Comparison of ENCODE assay signal across 21 cellular contexts in genomic region chr3:120495809-120496208, GRCh38. TPM values are rescaled to one million over a fixed set of nuclear protein-coding genes. Genes with fewer than 3 reads are reported as not detected.
A peak's percentile ranks its signal among the peaks of the same experiment; 100 is the strongest.
DNase-seq lines count a peak whose midpoint lies in the region; ATAC-seq, FAIRE-seq and TF ChIP-seq lines count a peak whose summit lies in the region.
"Had no signal": no experiment of that assay in that cellular context is flagged by ENCODE, and none has a peak within 500 bp of the region (broad histone marks: within the 10 kb centered on the region; RNA-seq: fewer than 3 reads in every experiment).

No MANE protein-coding gene starts in this region.

- H3K23ac ChIP-seq in H1 (ENCODE audit: insufficient read length) = no peak overlapping the region

- CTCF ChIA-PET in AG04450 (lab: Charles Lee) (interaction anchor here (1.2 kb wide), 1 partner anchor 78 kb away, joined by 4 read pairs; no protein-coding TSS in a partner anchor), H1 (lab: Charles Lee; ENCODE audit: partially characterized antibody) (interaction anchor here (1.5 kb wide), 1 partner anchor 8 kb away, joined by 3 read pairs; no protein-coding TSS in a partner anchor)

- no peak for DNase-seq in AG04450 (ENCODE audit: low read depth, low spot score)
- DNase-seq in Kasumi-1 (lab: John Stamatoyannopoulos, UW) = peak; percentile 72
- no peak for DNase-seq in H1 (ENCODE audit: low read depth in 1 of 2, low spot score in 2 of 2)
- DNase-seq in osteoblast (ENCODE audit: insufficient read length, low spot score, missing footprints) = no peak
- no peak for DNase-seq in HuH-7.5 (ENCODE audit: low spot score)
- no peak for DNase-seq in thyroid gland
- no peak for DNase-seq in stimulated activated naive CD8-positive, alpha-beta T cell treated with anti-CD3 and anti-CD28 coated beads, Interleukin-15, Interleukin-2, amounts not matched to agents 100 U/mL and 50 U/mL, for 24 hours
- DNase-seq in stimulated activated CD8-positive, alpha-beta memory T cell treated with anti-CD3 and anti-CD28 coated beads, Interleukin-4, amount 100 ng/mL, for 48 hours = no peak
- DNase-seq: activated CD4-positive, CD25-positive, alpha-beta regulatory T cell; activated CD8-positive, alpha-beta memory T cell treated with anti-CD3 and anti-CD28 coated beads for 24 hours; activated T-cell treated with anti-CD3 and anti-CD28 coated beads, Interleukin-2, amount 50 U/mL, for 72 hours; body of pancreas; CD4-positive, alpha-beta T cell; erythroblast; glutamatergic neuron; immature natural killer cell; natural killer cell; NCI-H1694; stimulated activated CD4-positive, alpha-beta T cell treated with anti-CD3 and anti-CD28 coated beads, Interleukin-12 subunit alpha, Interleukin-12 subunit beta, amount 100 ng/mL, for 4 hours had no signal

- intact Hi-C loops in thyroid gland (cut with DNase I) = no loop called here

- FAIRE-seq in H1 (lab: Jason Lieb, UNC) = no peak

- no peaks in the 10 kb centered on the region for H3K27me3 ChIP-seq in AG04450 (ENCODE audit: control insufficient read depth, insufficient read depth, low read length)
- no peaks in the 10 kb centered on the region for H3K27me3 ChIP-seq in H1 (replicated peaks in 1 of 4; ENCODE audit: control insufficient read depth in 3 of 4, extremely low read depth in 1 of 4, insufficient read depth in 3 of 4, low read length in 3 of 4)
- H3K27me3 ChIP-seq in osteoblast (ENCODE audit: insufficient read depth, low read length) = no peaks in the 10 kb centered on the region
- no peaks in the 10 kb centered on the region for H3K27me3 ChIP-seq in thyroid gland
- H3K27me3 ChIP-seq: body of pancreas, tibial nerve had no signal

- H2BK15ac ChIP-seq in H1 (ENCODE audit: low read length) = no peak overlapping the region

- no peak overlapping the region for H2BK120ac ChIP-seq in H1 (replicated peaks; ENCODE audit: low read depth, low read length)

- peaks cover 6 to 9% (median 7%) of the 10 kb centered on the region in 4 experiments; a peak in 6 of 7 replicates for H3K4me1 ChIP-seq in H1 (replicated peaks in 1 of 4; ENCODE audit: control insufficient read depth in 3 of 4, insufficient read depth in 4 of 4, low read length in 3 of 4)
- peaks cover 41% of the 10 kb centered on the region for H3K4me1 ChIP-seq in osteoblast (ENCODE audit: insufficient read depth, low read length)
- peaks cover 0 to 5% of the 10 kb centered on the region in 2 donors for H3K4me1 ChIP-seq in thyroid gland
- H3K4me1 ChIP-seq: body of pancreas, prostate gland had no signal

- H4K5ac ChIP-seq in H1 (ENCODE audit: insufficient read length, low read depth, low read length) = no peak overlapping the region

- H4K8ac ChIP-seq in H1 (ENCODE audit: extremely low read depth, insufficient read depth, low read length) = no peak overlapping the region

- H3K9ac ChIP-seq in H1 (replicated peaks in 1 of 4; ENCODE audit: extremely low read depth in 1 of 4, low read depth in 3 of 4, low read length in 3 of 4) = no peak overlapping the region

- no peak for TF ChIP-seq EP300 in H1 (IDR thresholded peaks at IDR 0.05; ENCODE audit: borderline replicate concordance in 1 of 2, low read depth in 2 of 2, low read length in 2 of 2)

- peak overlapping the region; percentile 86; the same call in 1 of the 2 replicates for H2AFZ ChIP-seq in H1 (ENCODE audit: low read length)
- no peak overlapping the region for H2AFZ ChIP-seq in osteoblast (ENCODE audit: low read length)

- no peaks in the 10 kb centered on the region; the same call in 1 of the 2 replicates for H3K23me2 ChIP-seq in H1 (ENCODE audit: low read depth, low read length)

- no peak overlapping the region for H2BK12ac ChIP-seq in H1 (ENCODE audit: low read depth, low read length)

- TF ChIP-seq CTCF in AG04450 (IDR thresholded peaks at IDR 0.05; ENCODE audit: low read depth, low read length) (no peak), H1 (IDR thresholded peaks at IDR 0.05; ENCODE audit: control extremely low read depth in 1 of 3, insufficient read depth in 1 of 3, low read depth in 1 of 3, low read length in 3 of 3) (no peak), osteoblast (IDR thresholded peaks at IDR 0.05; ENCODE audit: extremely low read depth, low read depth, low read length) (no peak), thyroid gland (IDR thresholded peaks at IDR 0.05) (no peak)

- TF ChIP-seq POLR2A in H1 (IDR thresholded peaks at IDR 0.05; ENCODE audit: control extremely low read depth in 1 of 2, low read depth in 2 of 2, low read length in 2 of 2) (peak in 1 of 2 experiments; percentile 18; a peak in 1 of 3 replicates), thyroid gland (IDR thresholded peaks at IDR 0.05) (no peak)

- no peak overlapping the region for H3K18ac ChIP-seq in H1 (ENCODE audit: extremely low read depth, low read length)

- POLR2A ChIA-PET in AG04450 (lab: Yijun Ruan, JAX) (no interaction called here), H1 (lab: Charles Lee; ENCODE audit: partially characterized antibody) (interaction anchor here (1.2 to 1.4 kb wide), 2 partner anchors 15 to 45 kb away, joined by 4 to 5 read pairs; partner anchors contain the start of gene FSTL1)

- H3K36me3 ChIP-seq in H1 (ENCODE audit: control insufficient read depth in 2 of 4, insufficient read depth in 4 of 4, low read length in 3 of 4) (no peaks in the 10 kb centered on the region; a peak in 1 of 8 replicates), osteoblast (ENCODE audit: insufficient read depth, low read length) (no peaks in the 10 kb centered on the region), thyroid gland (no peaks in the 10 kb centered on the region)
- H3K36me3 ChIP-seq: prostate gland, tibial nerve had no signal

- H3K14ac ChIP-seq in H1 (ENCODE audit: insufficient read length) = no peak overlapping the region

- WGBS in H1 (ENCODE audit: extremely low coverage in 1 of 2, insufficient coverage in 1 of 2, insufficient read length in 1 of 2, insufficient replicate concordance in 2 of 2, low coverage in 1 of 2, low lambda C conversion rate in 2 of 2, missing lambda C conversion rate in 1 of 2), 2 experiments = 56% methylated on average over 2 of the region's 2 CpGs; no CpG with 5 or more reads in 1 of the 2 experiments
- WGBS in thyroid gland, 2 donors = 82 to 96% methylated on average over 2 of the region's 2 CpGs

- no peak overlapping the region for H3K56ac ChIP-seq in H1 (replicated peaks; ENCODE audit: insufficient read length, low read depth, low read length)

- H3K79me2 ChIP-seq in H1 (ENCODE audit: control insufficient read depth in 1 of 2, insufficient read depth in 2 of 2, low read length in 2 of 2) (no peaks in the 10 kb centered on the region), osteoblast (ENCODE audit: insufficient read depth, low read length) (no peaks in the 10 kb centered on the region)

- H4K91ac ChIP-seq in H1 (replicated peaks; ENCODE audit: insufficient read length, low read length) = no peak overlapping the region

- H3K27ac ChIP-seq in AG04450 (ENCODE audit: low read depth, low read length) (peak overlapping the region; percentile 65), H1 (ENCODE audit: low read depth, low read length) (no peak overlapping the region), osteoblast (ENCODE audit: low read depth, low read length) (peak overlapping the region; percentile 81), thyroid gland (no peak overlapping the region)
- H3K27ac ChIP-seq: body of pancreas, prostate gland had no signal

- H2BK20ac ChIP-seq in H1 (ENCODE audit: low read length) = no peak overlapping the region

- no peak overlapping the region for H3K4ac ChIP-seq in H1 (replicated peaks; ENCODE audit: insufficient read length, low read depth, low read length)

- H4K20me1 ChIP-seq in H1 (replicated peaks in 1 of 2; ENCODE audit: control insufficient read depth in 1 of 2, insufficient read depth in 2 of 2, low read length in 2 of 2) (no peaks in the 10 kb centered on the region), osteoblast (ENCODE audit: insufficient read depth, low read length) (no peaks in the 10 kb centered on the region)

- H3K4me3 ChIP-seq in AG04450 (ENCODE audit: low read depth, low read length) (no peak overlapping the region), H1 (ENCODE audit: extremely low read depth in 1 of 4, insufficient read depth in 2 of 4, low read depth in 3 of 4, low read length in 4 of 4) (no peak overlapping the region), osteoblast (ENCODE audit: insufficient read depth, low read length) (no peak overlapping the region), thyroid gland (replicated peaks in 1 of 3) (no peak overlapping the region)
- H3K4me3 ChIP-seq: body of pancreas, prostate gland, tibial nerve had no signal

- no peak for TF ChIP-seq RAD21 in H1 (IDR thresholded peaks at IDR 0.05 in 1 of 2, conservative IDR thresholded peaks at IDR 0.05 in 1 of 2; ENCODE audit: low read depth in 2 of 2, low read length in 2 of 2)

- H2AK5ac ChIP-seq in H1 (ENCODE audit: low read depth, low read length) = no peak overlapping the region

- no peak overlapping the region for H3K4me2 ChIP-seq in H1 (ENCODE audit: insufficient read depth in 1 of 2, low read depth in 2 of 2, low read length in 2 of 2)
- no peak overlapping the region for H3K4me2 ChIP-seq in osteoblast (ENCODE audit: insufficient read depth, low read length)

- H3K79me1 ChIP-seq in H1 (ENCODE audit: low read depth, low read length) = no peaks in the 10 kb centered on the region

- ATAC-seq in stimulated activated naive CD8-positive, alpha-beta T cell treated with anti-CD3 and anti-CD28 coated beads, Interleukin-15, Interleukin-2, amounts not matched to agents 100 U/mL and 50 U/mL, for 24 hours = no peak
- ATAC-seq: activated T-cell treated with anti-CD3 and anti-CD28 coated beads, Interleukin-2, amount 50 U/mL, for 72 hours; body of pancreas; natural killer cell had no signal

- peaks cover 11% of the 10 kb centered on the region; the same call in 1 of the 2 replicates for H3K9me3 ChIP-seq in AG04450 (ENCODE audit: control insufficient read depth, insufficient read depth, low read length)
- no peaks in the 10 kb centered on the region for H3K9me3 ChIP-seq in H1 (ENCODE audit: insufficient read depth in 2 of 2, low read depth in 1 of 2, low read length in 1 of 2)
- H3K9me3 ChIP-seq in osteoblast (ENCODE audit: low read depth, low read length) = peaks cover 3% of the 10 kb centered on the region
- H3K9me3 ChIP-seq in thyroid gland = no peaks in the 10 kb centered on the region
- H3K9me3 ChIP-seq: body of pancreas, prostate gland had no signal

- H2BK5ac ChIP-seq in H1 (ENCODE audit: low read depth, low read length) = 0 out of 2 replicates have a peak overlapping the region, but pooled peaks have one; percentile 2

RNA-seq across cellular contexts. Expression of gene FSTL1, which starts 45.0 kb away (rescaled TPM):
- 1,126 and 1,300 TPM in 2 replicates for polyA plus RNA-seq in AG04450 (2011; rRNA removed)
- polyA minus RNA-seq in AG04450 (2011; rRNA and poly(A)+ RNA removed) = 1,078 and 1,284 TPM in 2 replicates
- total RNA-seq in H1 (2021; fragmentation: NEBNext Ultra II Directional; extraction: Animal tissue kit (Norgen Biotek cat#: 25700)) = 502 and 516 TPM in 2 replicates
- polyA plus RNA-seq in H1 (2011; rRNA removed) = 158 and 168 TPM in 2 replicates
- polyA plus RNA-seq in H1 (2011; cell fraction: cytosol; rRNA removed) = 238 TPM
- 366 TPM for polyA plus RNA-seq in H1 (2011; cell fraction: nucleus; rRNA removed)
- polyA plus RNA-seq in H1 (2012, experiment 1 of 2) = 322 to 479 TPM (median 419 TPM) in 4 replicates
- 22.7 TPM for polyA plus RNA-seq in H1 (2012, experiment 2 of 2)
- polyA plus RNA-seq in H1 (2013, experiment 1 of 2) = 296 TPM
- 334 TPM for polyA plus RNA-seq in H1 (2013, experiment 2 of 2)
- 543 and 781 TPM in 2 replicates for polyA minus RNA-seq in H1 (2011; rRNA and poly(A)+ RNA removed)
- 248 TPM for polyA minus RNA-seq in H1 (2011; cell fraction: cytosol; rRNA and poly(A)+ RNA removed)
- polyA minus RNA-seq in H1 (2011; cell fraction: nucleus; rRNA and poly(A)+ RNA removed) = 164 TPM
- total RNA-seq in osteoblast = 1,825 and 2,074 TPM in 2 replicates
- total RNA-seq in thyroid gland = 100 to 1,000 TPM; 135 to 268 (median 228) TPM

Comparison
In these comparisons a context has a peak if more than half of its experiments do, and no peak if none do; other contexts are left out.
1. DNase-seq: peak in Kasumi-1 (2 of 2); none in AG04450 (single experiment), H1 (0 of 2), osteoblast (single experiment), HuH-7.5 (single experiment), thyroid gland (0 of 2), stimulated activated naive CD8-positive, alpha-beta T cell treated with anti-CD3 and anti-CD28 coated beads, Interleukin-15, Interleukin-2, amounts not matched to agents 100 U/mL and 50 U/mL, for 24 hours (single experiment) and stimulated activated CD8-positive, alpha-beta memory T cell treated with anti-CD3 and anti-CD28 coated beads, Interleukin-4, amount 100 ng/mL, for 48 hours (single experiment).
2. H3K27ac ChIP-seq: peak in AG04450 (single experiment) and osteoblast (single experiment); none in H1 (single experiment) and thyroid gland (0 of 3).